9 cellular contexts compared by ENCODE assay signal in genomic region chrX:130330706-130331105, GRCh38. TPM values are rescaled to one million over a fixed set of nuclear protein-coding genes. Genes with fewer than 3 reads are reported as not detected.
A peak's percentile ranks its signal among the peaks of the same experiment; 100 is the strongest.
DNase-seq lines count a peak whose midpoint lies in the region; ATAC-seq, FAIRE-seq and TF ChIP-seq lines count a peak whose summit lies in the region.
"Had no signal": no experiment of that assay in that cellular context is flagged by ENCODE, and none has a peak within 500 bp of the region (broad histone marks: within the 10 kb centered on the region; RNA-seq: fewer than 3 reads in every experiment).

No MANE protein-coding gene starts in this region.

- H4K20me1 ChIP-seq in OCI-LY1 (ENCODE audit: insufficient read depth, low read length): no peaks in the 10 kb centered on the region

- H3K4me1 ChIP-seq in OCI-LY1 (ENCODE audit: insufficient read depth, low read length, severe bottlenecking) (peaks cover 4% of the 10 kb centered on the region), left ventricle myocardium inferior (no peaks in the 10 kb centered on the region), small intestine (ENCODE audit: control insufficient read depth in 2 of 2, insufficient read depth in 1 of 2, low read depth in 1 of 2, low read length in 1 of 2) (no peaks in the 10 kb centered on the region)
- no peaks in the 10 kb centered on the region for H3K4me1 ChIP-seq in effector memory CD4-positive, alpha-beta T cell (ENCODE audit: control insufficient read depth, insufficient read depth, low read length, poor library complexity, severe bottlenecking)

- H3K79me2 ChIP-seq in OCI-LY1 (ENCODE audit: insufficient read depth, low read length): no peaks in the 10 kb centered on the region

- H3K9me3 Mint-ChIP-seq in Calu3 (ENCODE audit: low read depth, unreplicated experiment): no peaks in the 10 kb centered on the region
- H3K9me3 Mint-ChIP-seq in activated naive CD4-positive, alpha-beta T cell treated with anti-CD3 and anti-CD28 coated beads for 36 hours: no peaks in the 10 kb centered on the region

- no peaks in the 10 kb centered on the region for H3K36me3 Mint-ChIP-seq in Calu3 (ENCODE audit: insufficient read depth, unreplicated experiment)
- H3K36me3 Mint-ChIP-seq in activated naive CD4-positive, alpha-beta T cell treated with anti-CD3 and anti-CD28 coated beads for 36 hours (ENCODE audit: low read depth): no peaks in the 10 kb centered on the region

- H3K9me3 ChIP-seq in OCI-LY1 (ENCODE audit: low read length): no peaks in the 10 kb centered on the region
- H3K9me3 ChIP-seq in left ventricle myocardium inferior (replicated peaks): no peaks in the 10 kb centered on the region
- H3K9me3 ChIP-seq in small intestine (ENCODE audit: control insufficient read depth, low read depth): no peaks in the 10 kb centered on the region
- H3K9me3 ChIP-seq in effector memory CD4-positive, alpha-beta T cell (ENCODE audit: control insufficient read depth, low read length): no peaks in the 10 kb centered on the region

- DNase-seq in Calu3: peak; percentile 61
- peak; percentile 29 for DNase-seq in HuH-7.5 (ENCODE audit: low spot score)
- DNase-seq in activated naive CD4-positive, alpha-beta T cell treated with anti-CD3 and anti-CD28 coated beads for 36 hours: peak; percentile 65
- peak; percentile 14 for DNase-seq in left ventricle myocardium inferior
- peak; percentile 56 for DNase-seq in small intestine
- no peak for DNase-seq in effector memory CD4-positive, alpha-beta T cell

- no peaks in the 10 kb centered on the region for H3K36me3 ChIP-seq in OCI-LY1 (ENCODE audit: insufficient read depth, low read length)
- no peaks in the 10 kb centered on the region for H3K36me3 ChIP-seq in left ventricle myocardium inferior
- H3K36me3 ChIP-seq in small intestine (ENCODE audit: control insufficient read depth in 2 of 2, insufficient read depth in 2 of 2, low read length in 2 of 2): no peaks in the 10 kb centered on the region
- no peaks in the 10 kb centered on the region for H3K36me3 ChIP-seq in effector memory CD4-positive, alpha-beta T cell (ENCODE audit: control insufficient read depth, insufficient read depth, low read length)

- BruUV-seq in Calu3 (replicated peaks; lab: Mats Ljungman, UMichigan): no TSS peak

- H2AFZ ChIP-seq in OCI-LY1 (ENCODE audit: low read length): no peak overlapping the region

- no peaks in the 10 kb centered on the region for H3F3A ChIP-seq in OCI-LY1 (ENCODE audit: insufficient read depth, low read length)

- H3K27ac ChIP-seq in OCI-LY1 (ENCODE audit: low read depth, low read length, poor library complexity, severe bottlenecking) (no peak overlapping the region), left ventricle myocardium inferior (replicated peaks) (no peak overlapping the region), small intestine (ENCODE audit: low read depth in 1 of 2, low read length in 1 of 2) (no peak overlapping the region)
- no peak overlapping the region for H3K27ac ChIP-seq in effector memory CD4-positive, alpha-beta T cell (ENCODE audit: insufficient read depth, low read length, poor library complexity, severe bottlenecking)
- H3K27ac ChIP-seq: skin epidermis had no signal

- peaks cover 15% of the 10 kb centered on the region for H3K27me3 Mint-ChIP-seq in Calu3 (ENCODE audit: unreplicated experiment)
- peaks cover 8% of the 10 kb centered on the region for H3K27me3 Mint-ChIP-seq in activated naive CD4-positive, alpha-beta T cell treated with anti-CD3 and anti-CD28 coated beads for 36 hours (ENCODE audit: low read depth)

- no peaks in the 10 kb centered on the region for H3K27me3 ChIP-seq in OCI-LY1 (ENCODE audit: insufficient read depth, low read length)
- H3K27me3 ChIP-seq in left ventricle myocardium inferior (ENCODE audit: low read depth): peaks cover 21% of the 10 kb centered on the region
- H3K27me3 ChIP-seq in small intestine (ENCODE audit: control insufficient read depth in 2 of 2, insufficient read depth in 2 of 2, low read length in 2 of 2): no peaks in the 10 kb centered on the region
- H3K27me3 ChIP-seq in effector memory CD4-positive, alpha-beta T cell (replicated peaks; ENCODE audit: control insufficient read depth, insufficient read depth, low read length, poor library complexity, severe bottlenecking): peaks cover 2% of the 10 kb centered on the region

- H3K4me2 ChIP-seq in OCI-LY1 (ENCODE audit: low read length): peak overlapping the region; percentile 20; the same call in 1 of the 2 replicates

- ATAC-seq in GM19324 (IDR thresholded peaks at IDR 0.05; ENCODE audit: low FRiP score, unreplicated experiment): peak; percentile 62

- CTCF ChIA-PET in Calu3 (lab: Charles Lee): interaction anchor here (0.5 to 1.2 kb wide), 2 partner anchors 346 to 586 kb away, joined by 3 to 4 read pairs; no protein-coding TSS in a partner anchor
- CTCF ChIA-PET in activated naive CD4-positive, alpha-beta T cell treated with anti-CD3 and anti-CD28 coated beads for 36 hours (lab: Charles Lee): interaction anchor here (0.7 to 1.2 kb wide), 3 partner anchors 10 to 585 kb away, joined by 3 to 4 read pairs (median 3); no protein-coding TSS in a partner anchor

- WGBS in small intestine, 3 donors: 5 to 7% (median 6%) methylated on average over 10 of the region's 10 CpGs

- TF ChIP-seq CTCF in Calu3 (IDR thresholded peaks at IDR 0.05; ENCODE audit: unreplicated experiment): peak; percentile 27
- TF ChIP-seq CTCF in OCI-LY1 (IDR thresholded peaks at IDR 0.05; ENCODE audit: low read length): peak; percentile 72
- TF ChIP-seq CTCF in left ventricle myocardium inferior (IDR thresholded peaks at IDR 0.05; ENCODE audit: borderline replicate concordance): peak; percentile 43

- no peak for FAIRE-seq in small intestine (lab: Jason Lieb, UNC)

- no peak overlapping the region for H3K4me3 ChIP-seq in OCI-LY1 (ENCODE audit: low read depth, low read length, poor library complexity, severe bottlenecking)
- H3K4me3 ChIP-seq in left ventricle myocardium inferior: no peak overlapping the region
- H3K4me3 ChIP-seq in small intestine (ENCODE audit: low read depth in 1 of 2, low read length in 2 of 2): no peak overlapping the region
- H3K4me3 ChIP-seq in effector memory CD4-positive, alpha-beta T cell (ENCODE audit: insufficient read depth, low read depth, low read length, poor library complexity, severe bottlenecking): no peak overlapping the region
- H3K4me3 ChIP-seq: skin epidermis had no signal

- no peaks in the 10 kb centered on the region for H3K4me1 Mint-ChIP-seq in Calu3 (ENCODE audit: low read depth, unreplicated experiment)
- H3K4me1 Mint-ChIP-seq in activated naive CD4-positive, alpha-beta T cell treated with anti-CD3 and anti-CD28 coated beads for 36 hours (ENCODE audit: low read depth): no peaks in the 10 kb centered on the region

- H3K27ac Mint-ChIP-seq in Calu3 (ENCODE audit: unreplicated experiment): no peak overlapping the region
- no peak overlapping the region for H3K27ac Mint-ChIP-seq in activated naive CD4-positive, alpha-beta T cell treated with anti-CD3 and anti-CD28 coated beads for 36 hours

- no peaks in the 10 kb centered on the region for H3K9me2 ChIP-seq in OCI-LY1 (ENCODE audit: low read depth, low read length)

- intact Hi-C loops in Calu3 (cut with micrococcal nuclease; ENCODE audit: unreplicated experiment): loop anchor here (5.0 kb wide), 1 partner anchor 587 kb away; no protein-coding TSS in a partner anchor
- intact Hi-C loops in activated naive CD4-positive, alpha-beta T cell treated with anti-CD3 and anti-CD28 coated beads for 36 hours (cut with micrococcal nuclease): loop anchor here (1.0 to 10.0 kb wide), 3 partner anchors 209 to 587 kb away; no protein-coding TSS in a partner anchor
- intact Hi-C loops in left ventricle myocardium inferior (cut with micrococcal nuclease): no loop called here

- no peak overlapping the region for H3K9ac ChIP-seq in OCI-LY1 (ENCODE audit: low read length)

- H3K4me3 Mint-ChIP-seq in Calu3 (ENCODE audit: low read depth, unreplicated experiment): no peak overlapping the region
- H3K4me3 Mint-ChIP-seq in activated naive CD4-positive, alpha-beta T cell treated with anti-CD3 and anti-CD28 coated beads for 36 hours: no peak overlapping the region

RNA-seq across cellular contexts. Expression of gene SLC25A14, which starts 9.0 kb away (rescaled TPM):
- total RNA-seq in Calu3 (2022) (12.1 and 15.4 TPM in 2 replicates), left ventricle myocardium inferior (6.7 TPM)
- total RNA-seq in activated naive CD4-positive, alpha-beta T cell treated with anti-CD3 and anti-CD28 coated beads for 36 hours: 1 to 10 TPM; 7.4 to 9.0 TPM
- 1 to 10 TPM; 7.3 to 9.1 (median 7.4) TPM for polyA plus RNA-seq in small intestine

RNA-seq across cellular contexts. Expression of gene GPR119, which starts 54.8 kb away (rescaled TPM):
- not detected in 2 replicates for total RNA-seq in Calu3 (2022)
- total RNA-seq in activated naive CD4-positive, alpha-beta T cell treated with anti-CD3 and anti-CD28 coated beads for 36 hours: not detected
- total RNA-seq in left ventricle myocardium inferior: not detected
- polyA plus RNA-seq in small intestine: under 1 TPM in 1 of 3 donors, not detected in 2; 0.07 TPM

Comparison
In these comparisons a context has a peak if more than half of its experiments do, and no peak if none do; other contexts are left out.
1. DNase-seq: peak in Calu3 (single experiment), HuH-7.5 (single experiment), activated naive CD4-positive, alpha-beta T cell treated with anti-CD3 and anti-CD28 coated beads for 36 hours (single experiment), left ventricle myocardium inferior (single experiment) and small intestine (single experiment); none in effector memory CD4-positive, alpha-beta T cell (0 of 3).
2. Peak in every context shown above with its lines, with median percentiles within 50 percentile points of each other: CTCF ChIP-seq.